Comparison of ENCODE assay signal across 23 cellular contexts in the genomic region with DNA sequence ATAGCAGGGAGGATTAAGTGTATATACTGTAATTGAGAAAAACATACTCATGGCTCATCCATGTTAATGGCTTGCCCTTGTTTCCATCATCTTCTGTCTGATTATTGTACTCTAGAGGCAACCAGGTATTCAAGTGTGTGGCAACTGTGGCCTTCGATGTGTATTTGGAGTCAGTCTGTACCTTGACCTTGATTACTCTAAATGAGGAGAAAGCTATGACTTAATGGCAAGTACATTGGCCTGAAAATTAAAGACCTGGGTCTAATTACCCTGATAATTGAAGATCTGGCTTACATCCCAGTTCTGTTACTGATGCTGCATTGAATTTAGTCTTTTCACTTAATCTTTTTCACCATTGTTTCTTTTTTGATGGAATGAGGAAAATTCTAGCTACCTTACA.
DNase-seq lines count a peak whose midpoint lies in the region; ATAC-seq and TF ChIP-seq lines count a peak whose summit lies in the region.
"Had no signal": no experiment of that assay in that cellular context is flagged by ENCODE, and none has a peak within 500 bp of the region (broad histone marks: within the 10 kb centered on the region; RNA-seq: fewer than 3 reads in every experiment).

No MANE protein-coding gene starts in this region.

- no peaks in the 10 kb centered on the region for H3K27me3 Mint-ChIP-seq in activated naive CD8-positive, alpha-beta T cell treated with anti-CD3 and anti-CD28 coated beads for 36 hours
- H3K27me3 Mint-ChIP-seq: CD4-positive, CD25-positive, alpha-beta regulatory T cell; effector memory CD8-positive, alpha-beta T cell; stimulated activated naive B cell treated with anti-CD40 and anti-IgM and Interleukin-4, amounts not matched to agents 10 μg/mL and 1 μg/mL and 100 μg/mL, for 72 hours; type B pancreatic cell had no signal

- DNase-seq in DMS79 (lab: John Stamatoyannopoulos, UW): peak; percentile 30
- DNase-seq in NCI-H1417 (lab: John Stamatoyannopoulos, UW): peak in 2 of 3 experiments; percentile 26 to 79
- DNase-seq in NCI-H748 (lab: John Stamatoyannopoulos, UW; ENCODE audit: unreplicated experiment): peak; percentile 88
- DNase-seq in cardiac septum (ENCODE audit: low spot score): no peak
- DNase-seq in activated naive CD8-positive, alpha-beta T cell treated with anti-CD3 and anti-CD28 coated beads for 36 hours: no peak
- DNase-seq in left lung: no peak
- DNase-seq: activated CD4-positive, CD25-positive, alpha-beta regulatory T cell; activated naive CD4-positive, alpha-beta T cell; activated T-cell treated with anti-CD3 and anti-CD28 coated beads, Interleukin-2, amount 50 U/mL, for 72 hours; CD4-positive, CD25-positive, alpha-beta regulatory T cell; central memory CD4-positive, alpha-beta T cell; effector memory CD8-positive, alpha-beta T cell; HCEC 1CT; NCI-H1694; NCI-H2227 treated with DMSO at 0.1 percent for 48 hours; NCI-H774; stimulated activated naive B cell treated with anti-CD40 and anti-IgM and Interleukin-4, amounts not matched to agents 10 μg/mL and 1 μg/mL and 100 μg/mL, for 72 hours; substantia nigra had no signal

- no peaks in the 10 kb centered on the region for H3K9me3 ChIP-seq in left lung

- H3K36me3 ChIP-seq in left lung: no peaks in the 10 kb centered on the region

- TF ChIP-seq CTCF in left lung (IDR thresholded peaks at IDR 0.05): no peak

- no peak overlapping the region for H3K27ac ChIP-seq in left lung

- H3K27ac Mint-ChIP-seq in activated naive CD8-positive, alpha-beta T cell treated with anti-CD3 and anti-CD28 coated beads for 36 hours: no peak overlapping the region
- H3K27ac Mint-ChIP-seq: activated T-cell treated with anti-CD3 and anti-CD28 coated beads, Interleukin-2, amount 50 U/mL, for 72 hours; CD4-positive, CD25-positive, alpha-beta regulatory T cell; effector memory CD8-positive, alpha-beta T cell; stimulated activated naive B cell treated with anti-CD40 and anti-IgM and Interleukin-4, amounts not matched to agents 10 μg/mL and 1 μg/mL and 100 μg/mL, for 72 hours; T-helper 1 cell treated with Interleukin-12 subunit alpha and Interleukin-12 subunit beta and Interleukin-4 antibody, amounts not matched to agents 30 μg/mL and 1 μg/mL, for 36 hours; type B pancreatic cell had no signal

- no peaks in the 10 kb centered on the region for H3K36me3 Mint-ChIP-seq in activated naive CD8-positive, alpha-beta T cell treated with anti-CD3 and anti-CD28 coated beads for 36 hours
- H3K36me3 Mint-ChIP-seq: CD4-positive, CD25-positive, alpha-beta regulatory T cell; type B pancreatic cell had no signal

- H3K4me3 Mint-ChIP-seq in activated naive CD8-positive, alpha-beta T cell treated with anti-CD3 and anti-CD28 coated beads for 36 hours: no peak overlapping the region
- H3K4me3 Mint-ChIP-seq: activated T-cell treated with anti-CD3 and anti-CD28 coated beads, Interleukin-2, amount 50 U/mL, for 72 hours; CD4-positive, CD25-positive, alpha-beta regulatory T cell; effector memory CD8-positive, alpha-beta T cell; stimulated activated naive B cell treated with anti-CD40 and anti-IgM and Interleukin-4, amounts not matched to agents 10 μg/mL and 1 μg/mL and 100 μg/mL, for 72 hours; T-helper 1 cell treated with Interleukin-12 subunit alpha and Interleukin-12 subunit beta and Interleukin-4 antibody, amounts not matched to agents 30 μg/mL and 1 μg/mL, for 36 hours; type B pancreatic cell had no signal

- intact Hi-C loops in cardiac septum (cut with DNase I) (no loop called here), left lung (cut with DNase I) (no loop called here)

- no peaks in the 10 kb centered on the region for H3K4me1 Mint-ChIP-seq in activated naive CD8-positive, alpha-beta T cell treated with anti-CD3 and anti-CD28 coated beads for 36 hours
- H3K4me1 Mint-ChIP-seq: CD4-positive, CD25-positive, alpha-beta regulatory T cell; stimulated activated naive B cell treated with anti-CD40 and anti-IgM and Interleukin-4, amounts not matched to agents 10 μg/mL and 1 μg/mL and 100 μg/mL, for 72 hours had no signal

- no peaks in the 10 kb centered on the region for H3K27me3 ChIP-seq in left lung

- ATAC-seq in GM21825 (IDR thresholded peaks at IDR 0.05; ENCODE audit: unreplicated experiment): no peak
- ATAC-seq in left lung: no peak
- ATAC-seq: activated T-cell treated with anti-CD3 and anti-CD28 coated beads, Interleukin-2, amount 50 U/mL, for 72 hours; effector memory CD8-positive, alpha-beta T cell; K562; stimulated activated naive B cell treated with anti-CD40 and anti-IgM and Interleukin-4, amounts not matched to agents 10 μg/mL and 1 μg/mL and 100 μg/mL, for 72 hours had no signal

- no peaks in the 10 kb centered on the region for H3K4me1 ChIP-seq in left lung

- no peak overlapping the region for H3K4me3 ChIP-seq in left lung
- H3K4me3 ChIP-seq: K562, SK-N-MC had no signal

- no peaks in the 10 kb centered on the region for H3K9me3 Mint-ChIP-seq in activated naive CD8-positive, alpha-beta T cell treated with anti-CD3 and anti-CD28 coated beads for 36 hours
- H3K9me3 Mint-ChIP-seq: stimulated activated naive B cell treated with anti-CD40 and anti-IgM and Interleukin-4, amounts not matched to agents 10 μg/mL and 1 μg/mL and 100 μg/mL, for 72 hours; T-helper 1 cell treated with Interleukin-12 subunit alpha and Interleukin-12 subunit beta and Interleukin-4 antibody, amounts not matched to agents 30 μg/mL and 1 μg/mL, for 36 hours; type B pancreatic cell had no signal

Comparison
In these comparisons a context has a peak if more than half of its experiments do, and no peak if none do; other contexts are left out.
1. DNase-seq: peak in DMS79 (single experiment), NCI-H1417 (2 of 3) and NCI-H748 (single experiment); none in cardiac septum (single experiment), activated naive CD8-positive, alpha-beta T cell treated with anti-CD3 and anti-CD28 coated beads for 36 hours (single experiment) and left lung (0 of 2).